In the genomic region with DNA sequence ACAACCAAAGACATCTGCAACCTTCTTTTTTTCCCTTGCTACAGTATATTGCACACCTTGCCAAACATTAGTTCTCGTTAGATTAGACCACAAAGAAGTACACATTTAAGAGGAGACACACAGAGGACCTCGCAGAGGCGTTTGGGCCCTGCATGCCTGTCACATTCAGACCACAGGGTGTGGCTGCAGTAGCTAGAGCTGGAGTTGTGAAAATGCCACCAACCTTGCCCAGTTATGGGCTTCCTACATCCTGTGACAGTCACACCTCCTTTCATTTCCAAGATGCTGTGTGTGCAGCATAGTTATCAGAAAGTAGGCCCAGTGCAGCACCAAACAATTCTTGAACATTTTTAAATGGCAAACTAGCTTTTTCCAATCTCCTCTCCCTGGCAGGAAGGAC, we compare ENCODE assay signal across 12 cellular contexts. TPM values are rescaled to one million over a fixed set of nuclear protein-coding genes. Genes with fewer than 3 reads are reported as not detected.
DNase-seq lines count a peak whose midpoint lies in the region; ATAC-seq and TF ChIP-seq lines count a peak whose summit lies in the region.
"Had no signal": no experiment of that assay in that cellular context is flagged by ENCODE, and none has a peak within 500 bp of the region (broad histone marks: within the 10 kb centered on the region; RNA-seq: fewer than 3 reads in every experiment).

No MANE protein-coding gene starts in this region.

- ATAC-seq in SK-N-SH treated with all-trans-retinoic acid at 6 μM for 48 hours (no peak), GM21528 (IDR thresholded peaks at IDR 0.05; ENCODE audit: low FRiP score, unreplicated experiment) (peak; percentile 60), HG03521 (IDR thresholded peaks at IDR 0.05; ENCODE audit: unreplicated experiment) (peak; percentile 60)
- peak; percentile 90 to 91 for ATAC-seq in natural killer cell treated with Interleukin-12 subunit alpha and Interleukin-12 subunit beta and Interleukin-15 and Interleukin-18, amount 100 ng/mL, for 72 hours
- ATAC-seq: HepG2 had no signal

- H4K20me1 ChIP-seq in SK-N-SH (ENCODE audit: insufficient read depth), result 0 out of 2 replicates have a peak, but pooled peaks cover 10% of the 10 kb centered on the region

- H3F3A ChIP-seq in SK-N-SH (replicated peaks; ENCODE audit: insufficient read depth), result no peaks in the 10 kb centered on the region

- H3K27ac ChIP-seq in SK-N-SH (ENCODE audit: low read depth in 2 of 2, low read length in 1 of 2), result no peak overlapping the region
- H3K27ac ChIP-seq: 22Rv1 had no signal

- H3K27me3 ChIP-seq in SK-N-SH (ENCODE audit: insufficient read depth), result no peaks in the 10 kb centered on the region

- H3K9me3 Mint-ChIP-seq in natural killer cell treated with Interleukin-12 subunit alpha and Interleukin-12 subunit beta and Interleukin-15 and Interleukin-18, amount 100 ng/mL, for 72 hours, result no peaks in the 10 kb centered on the region
- H3K9me3 Mint-ChIP-seq: activated T-helper 1 cell treated with anti-CD3 and anti-CD28 coated beads, Interleukin-12 subunit alpha, Interleukin-12 subunit beta, Interleukin-2, Interleukin-4 antibody, amounts not matched to agents 30 ng/mL and 10 ng/mL and 1 ng/mL, durations not matched to agents 14 hours and 24 hours and 36 hours; dendritic cell treated with granulocyte-macrophage colony-stimulating factor and Interleukin-4, amounts not matched to agents 40 ng/mL and 50 ng/mL, for 4 days had no signal

- TF ChIP-seq CTCF in SK-N-SH (IDR thresholded peaks at IDR 0.05), result no peak

- peaks cover 0 to 6% of the 10 kb centered on the region in 2 experiments; a peak in 2 of 4 replicates for H3K4me1 ChIP-seq in SK-N-SH (ENCODE audit: control insufficient read depth in 1 of 2, insufficient read depth in 2 of 2, low read depth in 1 of 2, low read length in 1 of 2)

- H3K9me3 ChIP-seq in SK-N-SH, result no peaks in the 10 kb centered on the region

- no peaks in the 10 kb centered on the region for H3K9me2 ChIP-seq in SK-N-SH

- no peaks in the 10 kb centered on the region for H3K36me3 Mint-ChIP-seq in natural killer cell treated with Interleukin-12 subunit alpha and Interleukin-12 subunit beta and Interleukin-15 and Interleukin-18, amount 100 ng/mL, for 72 hours

- CTCF ChIA-PET in SK-N-SH (lab: Yijun Ruan, JAX), result interaction anchor here (1.2 kb wide), 1 partner anchor 319 kb away, joined by 3 read pairs; no protein-coding TSS in a partner anchor

- DNase-seq in SK-N-SH (no peak), NCI-H748 treated with DMSO at 0.1 percent for 48 hours (lab: John Stamatoyannopoulos, UW) (no peak), mucosa of gallbladder (ENCODE audit: low spot score) (no peak), NCI-H524 treated with DMSO at 0.1 percent for 48 hours (lab: John Stamatoyannopoulos, UW) (no peak)
- DNase-seq in natural killer cell treated with Interleukin-12 subunit alpha and Interleukin-12 subunit beta and Interleukin-15 and Interleukin-18, amount 100 ng/mL, for 72 hours (ENCODE audit: low spot score), result peak; percentile 84

- H3K4me1 Mint-ChIP-seq in natural killer cell treated with Interleukin-12 subunit alpha and Interleukin-12 subunit beta and Interleukin-15 and Interleukin-18, amount 100 ng/mL, for 72 hours (ENCODE audit: low read depth in 2 of 2), result peaks cover 52 to 59% of the 10 kb centered on the region in 2 donors

- H2AFZ ChIP-seq in SK-N-SH (ENCODE audit: low read depth), result no peak overlapping the region

- no peak for TF ChIP-seq RAD21 in SK-N-SH (IDR thresholded peaks at IDR 0.05; ENCODE audit: low read length)

- no peak overlapping the region; the same call in 1 of the 2 replicates for H3K9ac ChIP-seq in SK-N-SH

- WGBS in SK-N-SH (ENCODE audit: low lambda C conversion rate), result 69% methylated on average over 3 of the region's 3 CpGs

- H3K4me3 Mint-ChIP-seq in natural killer cell treated with Interleukin-12 subunit alpha and Interleukin-12 subunit beta and Interleukin-15 and Interleukin-18, amount 100 ng/mL, for 72 hours, result peak overlapping the region; percentile 97
- H3K4me3 Mint-ChIP-seq: activated T-helper 1 cell treated with anti-CD3 and anti-CD28 coated beads, Interleukin-12 subunit alpha, Interleukin-12 subunit beta, Interleukin-2, Interleukin-4 antibody, amounts not matched to agents 30 ng/mL and 10 ng/mL and 1 ng/mL, durations not matched to agents 14 hours and 24 hours and 36 hours; dendritic cell treated with granulocyte-macrophage colony-stimulating factor and Interleukin-4, amounts not matched to agents 40 ng/mL and 50 ng/mL, for 4 days had no signal

- TF ChIP-seq EP300 in SK-N-SH (IDR thresholded peaks at IDR 0.05; ENCODE audit: borderline replicate concordance in 1 of 2, low read depth in 1 of 2, low read length in 1 of 2), result no peak

- no peaks in the 10 kb centered on the region for H3K36me3 ChIP-seq in SK-N-SH (replicated peaks in 1 of 2; ENCODE audit: control insufficient read depth in 1 of 2, insufficient read depth in 2 of 2, low read length in 1 of 2)

- POLR2A ChIA-PET in SK-N-SH (lab: Yijun Ruan, JAX), result no interaction called here

- H3K79me2 ChIP-seq in SK-N-SH (ENCODE audit: insufficient read depth), result peaks cover 65% of the 10 kb centered on the region

- H3K4me2 ChIP-seq in SK-N-SH, result peak overlapping the region; percentile 96

- peak overlapping the region; percentile 62 to 85 for H3K27ac Mint-ChIP-seq in natural killer cell treated with Interleukin-12 subunit alpha and Interleukin-12 subunit beta and Interleukin-15 and Interleukin-18, amount 100 ng/mL, for 72 hours
- H3K27ac Mint-ChIP-seq: activated T-helper 1 cell treated with anti-CD3 and anti-CD28 coated beads, Interleukin-12 subunit alpha, Interleukin-12 subunit beta, Interleukin-2, Interleukin-4 antibody, amounts not matched to agents 30 ng/mL and 10 ng/mL and 1 ng/mL, durations not matched to agents 14 hours and 24 hours and 36 hours; dendritic cell treated with granulocyte-macrophage colony-stimulating factor and Interleukin-4, amounts not matched to agents 40 ng/mL and 50 ng/mL, for 4 days had no signal

- peaks cover 6 to 8% of the 10 kb centered on the region in 2 donors for H3K27me3 Mint-ChIP-seq in natural killer cell treated with Interleukin-12 subunit alpha and Interleukin-12 subunit beta and Interleukin-15 and Interleukin-18, amount 100 ng/mL, for 72 hours

- H3K4me3 ChIP-seq in SK-N-SH (ENCODE audit: low read depth in 2 of 2, low read length in 1 of 2), result peak overlapping the region; percentile 6 to 44; a peak in 2 of 4 replicates

TF ChIP-seq in SK-N-SH, 30 proteins besides CTCF, POLR2A, EP300 and RAD21 (continues in another document):
- TF ChIP-seq GATA2 (CRISPR knock-in tag; IDR thresholded peaks at IDR 0.05) (no peak), RXRA (IDR thresholded peaks at IDR 0.05; ENCODE audit: borderline replicate concordance, low read depth) (no peak), JUND (IDR thresholded peaks at IDR 0.05) (no peak), EZH2phosphoT487 (IDR thresholded peaks at IDR 0.05; ENCODE audit: borderline replicate concordance, low read depth) (no peak), GABPA (IDR thresholded peaks at IDR 0.05; ENCODE audit: low read depth) (no peak), MEF2A (IDR thresholded peaks at IDR 0.05; ENCODE audit: borderline replicate concordance, low read depth) (no peak), POLR2AphosphoS5 (IDR thresholded peaks at IDR 0.05; ENCODE audit: low read depth, low read length) (no peak), FOSL2 (IDR thresholded peaks at IDR 0.05; ENCODE audit: borderline replicate concordance, low read depth) (no peak), NRF1 (IDR thresholded peaks at IDR 0.05; ENCODE audit: low read depth, low read length) (no peak), RFX5 (IDR thresholded peaks at IDR 0.05; ENCODE audit: low read length) (no peak), NFIC (IDR thresholded peaks at IDR 0.05; ENCODE audit: borderline replicate concordance) (no peak)

TF ChIP-seq in SK-N-SH treated with all-trans-retinoic acid at 6 μM for 48 hours, 23 proteins besides CTCF, POLR2A, EP300 and RAD21 (continues in another document):
- TF ChIP-seq ZNF565 (CRISPR knock-in tag; conservative IDR thresholded peaks at IDR 0.05; ENCODE audit: low read depth), result no peak
- no peak for TF ChIP-seq GLIS3 (CRISPR knock-in tag; IDR thresholded peaks at IDR 0.05)
- TF ChIP-seq CREB5 (CRISPR knock-in tag; IDR thresholded peaks at IDR 0.05; ENCODE audit: low read depth), result no peak
- TF ChIP-seq TOX (CRISPR knock-in tag; IDR thresholded peaks at IDR 0.05; ENCODE audit: borderline replicate concordance), result no peak
- TF ChIP-seq SNAI2 (CRISPR knock-in tag; IDR thresholded peaks at IDR 0.05), result no peak
- no peak for TF ChIP-seq BACH2 (CRISPR knock-in tag; IDR thresholded peaks at IDR 0.05; ENCODE audit: borderline replicate concordance)
- TF ChIP-seq ESRRG (CRISPR knock-in tag; IDR thresholded peaks at IDR 0.05), result no peak
- TF ChIP-seq ISL1 (CRISPR knock-in tag; IDR thresholded peaks at IDR 0.05), result no peak
- TF ChIP-seq RARB (CRISPR knock-in tag; IDR thresholded peaks at IDR 0.05), result no peak

RNA-seq across cellular contexts. Expression of gene SYNE1, which starts 2.4 kb away (rescaled TPM):
- 31.1 and 38.7 TPM in 2 replicates for polyA plus RNA-seq in SK-N-SH (2012; rRNA removed)
- 24.8 and 26.9 TPM in 2 replicates for polyA plus RNA-seq in SK-N-SH (2012; cell fraction: cytosol; rRNA removed)
- polyA plus RNA-seq in SK-N-SH (2012; cell fraction: nucleus; rRNA removed), result 73.3 and 99.4 TPM in 2 replicates
- 10 to 100 TPM; 30.6 to 61.2 TPM for total RNA-seq in natural killer cell treated with Interleukin-12 subunit alpha and Interleukin-12 subunit beta and Interleukin-15 and Interleukin-18, amount 100 ng/mL, for 72 hours
- total RNA-seq in mucosa of gallbladder, result 65.6 TPM
